Comparison of ENCODE assay signal across 16 cellular contexts in genomic region chr19:13461536-13461935, GRCh38. TPM values are rescaled to one million over a fixed set of nuclear protein-coding genes. Genes with fewer than 3 reads are reported as not detected.
DNase-seq lines count a peak whose midpoint lies in the region; ATAC-seq and FAIRE-seq lines count a peak whose summit lies in the region.
"Had no signal": no experiment of that assay in that cellular context is flagged by ENCODE, and none has a peak within 500 bp of the region (broad histone marks: within the 10 kb centered on the region; RNA-seq: fewer than 3 reads in every experiment).

No MANE protein-coding gene starts in this region.

- ATAC-seq in HG02852 (IDR thresholded peaks at IDR 0.05; ENCODE audit: unreplicated experiment) = no peak
- ATAC-seq: K562, Right ventricle myocardium inferior had no signal

- intact Hi-C loops in head of caudate nucleus (cut with DNase I) = no loop called here
- intact Hi-C loops in activated naive CD4-positive, alpha-beta T cell treated with anti-CD3 and anti-CD28 coated beads for 36 hours (cut with micrococcal nuclease) = no loop called here

- no peaks in the 10 kb centered on the region for H3K4me1 Mint-ChIP-seq in activated naive CD4-positive, alpha-beta T cell treated with anti-CD3 and anti-CD28 coated beads for 36 hours (ENCODE audit: low read depth)

- peaks cover 2% of the 10 kb centered on the region for H3K9me3 Mint-ChIP-seq in activated naive CD4-positive, alpha-beta T cell treated with anti-CD3 and anti-CD28 coated beads for 36 hours

- peaks cover 20% of the 10 kb centered on the region for H3K27me3 Mint-ChIP-seq in activated naive CD4-positive, alpha-beta T cell treated with anti-CD3 and anti-CD28 coated beads for 36 hours (ENCODE audit: low read depth)

- FAIRE-seq in urothelium cell line (lab: Jason Lieb, UNC) = no peak
- FAIRE-seq: K562, RCC 7860 had no signal

- no peak overlapping the region for H3K4me3 Mint-ChIP-seq in activated naive CD4-positive, alpha-beta T cell treated with anti-CD3 and anti-CD28 coated beads for 36 hours

- H3K36me3 Mint-ChIP-seq in activated naive CD4-positive, alpha-beta T cell treated with anti-CD3 and anti-CD28 coated beads for 36 hours (ENCODE audit: low read depth) = no peaks in the 10 kb centered on the region

- DNase-seq in NCI-H2107 (lab: John Stamatoyannopoulos, UW) = peak; percentile 54
- peak; percentile 90 for DNase-seq in cerebellar cortex (ENCODE audit: low spot score)
- peak; percentile 29 to 91 (median 68) for DNase-seq in head of caudate nucleus
- peak; percentile 45 for DNase-seq in occipital lobe (lab: John Stamatoyannopoulos, UW)
- no peak for DNase-seq in urothelium cell line (ENCODE audit: low spot score)
- DNase-seq in activated naive CD4-positive, alpha-beta T cell treated with anti-CD3 and anti-CD28 coated beads for 36 hours = no peak
- DNase-seq in activated CD8-positive, alpha-beta memory T cell treated with anti-CD3 and anti-CD28 coated beads for 24 hours = no peak
- DNase-seq: DMS79; NCI-H1105; NCI-H1694; NCI-H2171; NK-92 treated with Interleukin-12 subunit alpha and Interleukin-12 subunit beta, amount 100 ng/mL, for 24 hours had no signal

- H3K27ac Mint-ChIP-seq in activated naive CD4-positive, alpha-beta T cell treated with anti-CD3 and anti-CD28 coated beads for 36 hours = no peak overlapping the region

- CTCF ChIA-PET in activated naive CD4-positive, alpha-beta T cell treated with anti-CD3 and anti-CD28 coated beads for 36 hours (lab: Charles Lee) = no interaction called here

RNA-seq across cellular contexts. Expression of gene CACNA1A, which starts 44.7 kb away (rescaled TPM):
- 31.4 TPM for total RNA-seq in occipital lobe
- total RNA-seq in activated naive CD4-positive, alpha-beta T cell treated with anti-CD3 and anti-CD28 coated beads for 36 hours = under 1 TPM; 0.33 to 0.35 TPM

Comparison
In these comparisons a context has a peak if more than half of its experiments do, and no peak if none do; other contexts are left out.
1. DNase-seq: peak in NCI-H2107 (single experiment), cerebellar cortex (single experiment), head of caudate nucleus (42 of 42) and occipital lobe (single experiment); none in urothelium cell line (single experiment), activated naive CD4-positive, alpha-beta T cell treated with anti-CD3 and anti-CD28 coated beads for 36 hours (single experiment) and activated CD8-positive, alpha-beta memory T cell treated with anti-CD3 and anti-CD28 coated beads for 24 hours (single experiment).
2. RNA of gene CACNA1A, which starts 44.7 kb away (total RNA-seq): 31.4 TPM in occipital lobe (single experiment); 0.33 to 0.35 TPM in activated naive CD4-positive, alpha-beta T cell treated with anti-CD3 and anti-CD28 coated beads for 36 hours; every median in the first group is over 10 times any median in the second.